ENCODE assay signal across 24 cellular contexts in genomic region chr3:131242201-131242600, GRCh38.
A peak's percentile ranks its signal among the peaks of the same experiment; 100 is the strongest.
DNase-seq lines count a peak whose midpoint lies in the region; FAIRE-seq and TF ChIP-seq lines count a peak whose summit lies in the region.
"Had no signal": no experiment of that assay in that cellular context is flagged by ENCODE, and none has a peak within 500 bp of the region (broad histone marks: within the 10 kb centered on the region; RNA-seq: fewer than 3 reads in every experiment).

No MANE protein-coding gene starts in this region.

- H3K36me3 ChIP-seq in brain microvascular endothelial cell (replicated peaks), result no peaks in the 10 kb centered on the region
- H3K36me3 ChIP-seq: cardiac muscle cell, thoracic aorta had no signal

- no peak for FAIRE-seq in D721Med (lab: Jason Lieb, UNC)
- FAIRE-seq: GM12892 had no signal

- no peaks in the 10 kb centered on the region for H3K27me3 ChIP-seq in brain microvascular endothelial cell (replicated peaks)
- H3K27me3 ChIP-seq: cardiac muscle cell had no signal

- H3K4me3 ChIP-seq in GM12864 (ENCODE audit: low read depth, low read length) (no peak overlapping the region), brain microvascular endothelial cell (ENCODE audit: low read depth, low read length) (no peak overlapping the region)
- H3K4me3 ChIP-seq: cardiac muscle cell, thoracic aorta had no signal

- TF ChIP-seq CTCF in GM12864 (IDR thresholded peaks at IDR 0.05; ENCODE audit: low read depth, low read length, missing control alignments) (peak; percentile 6), brain microvascular endothelial cell (IDR thresholded peaks at IDR 0.05; ENCODE audit: low read depth, low read length, missing control alignments) (peak; percentile 13), D721Med (IDR thresholded peaks at IDR 0.05; ENCODE audit: insufficient read depth, missing control alignments) (no peak)

- DNase-seq in GM12864 (ENCODE audit: low read depth), result no peak
- peak; percentile 11 for DNase-seq in LHCN-M2 (ENCODE audit: low read depth)
- DNase-seq in brain microvascular endothelial cell, result no peak
- peak; percentile 43 for DNase-seq in pons (ENCODE audit: low spot score)
- DNase-seq in SKM-1 treated with dmso at 0.1 percent for 144 hours (lab: John Stamatoyannopoulos, UW; ENCODE audit: unreplicated experiment), result no peak
- DNase-seq in activated CD4-positive, alpha-beta T cell treated with anti-CD3 and anti-CD28 coated beads, Interleukin-2, amount 50 U/mL, for 1 hour, result no peak
- no peak for DNase-seq in D721Med (ENCODE audit: insufficient read length, low spot score)
- DNase-seq: activated CD4-positive, CD25-positive, alpha-beta regulatory T cell treated with anti-CD3 and anti-CD28 coated beads, Interleukin-2, amount 50 U/mL, for 72 hours; activated CD8-positive, alpha-beta memory T cell treated with anti-CD3 and anti-CD28 coated beads for 24 hours; activated naive CD4-positive, alpha-beta T cell; activated T-cell treated with anti-CD3 and anti-CD28 coated beads, Interleukin-2, amount 50 U/mL, for 24 hours; CD8-positive, alpha-beta memory T cell; DMS79 treated with DMSO at 0.1 percent for 48 hours; KBM-7; NCI-H187 treated with DMSO at 0.1 percent for 48 hours; NCI-H446 treated with DMSO at 0.1 percent for 48 hours; NK-92 treated with Interleukin-12 subunit alpha and Interleukin-12 subunit beta, amount 100 ng/mL, for 24 hours; stimulated activated CD4-positive, alpha-beta T cell treated with anti-CD3 and anti-CD28 coated beads, Interleukin-2, amount 100 ng/mL, for 24 hours; stimulated activated naive B cell treated with anti-CD40 and anti-IgM and Interleukin-4, amounts not matched to agents 10 μg/mL and 1 μg/mL and 100 μg/mL, for 72 hours had no signal

- in situ Hi-C loops in brain microvascular endothelial cell (cut with HindIII; ENCODE audit: low pct_ligation_motif_present, low sequenced_read_pairs), result no loop called here

- H3K27ac ChIP-seq in brain microvascular endothelial cell, result no peak overlapping the region
- H3K27ac ChIP-seq: cardiac muscle cell, epithelial cell of prostate, RWPE1, thoracic aorta had no signal

Comparison
In these comparisons a context has a peak if more than half of its experiments do, and no peak if none do; other contexts are left out.
1. DNase-seq: peak in LHCN-M2 (single experiment) and pons (single experiment); none in GM12864 (single experiment), brain microvascular endothelial cell (single experiment), SKM-1 treated with dmso at 0.1 percent for 144 hours (single experiment), activated CD4-positive, alpha-beta T cell treated with anti-CD3 and anti-CD28 coated beads, Interleukin-2, amount 50 U/mL, for 1 hour (single experiment) and D721Med (single experiment).